In genomic region chr7:149620961-149621360, GRCh38 we compare ENCODE assay signal across 10 cellular contexts.
DNase-seq lines count a peak whose midpoint lies in the region; ATAC-seq and TF ChIP-seq lines count a peak whose summit lies in the region.
"Had no signal": no experiment of that assay in that cellular context is flagged by ENCODE, and none has a peak within 500 bp of the region (broad histone marks: within the 10 kb centered on the region; RNA-seq: fewer than 3 reads in every experiment).

No MANE protein-coding gene starts in this region.

- H3K27ac ChIP-seq in right atrium auricular region, result no peak overlapping the region

- peak; percentile 51 for ATAC-seq in GM18520 (IDR thresholded peaks at IDR 0.05; ENCODE audit: unreplicated experiment)
- peak; percentile 34 for ATAC-seq in GM21737 (IDR thresholded peaks at IDR 0.05; ENCODE audit: unreplicated experiment)
- ATAC-seq in HG02970 (IDR thresholded peaks at IDR 0.05; ENCODE audit: low FRiP score, unreplicated experiment), result no peak

- peaks cover 36% of the 10 kb centered on the region for H3K36me3 ChIP-seq in right atrium auricular region

- no peak overlapping the region for H3K4me3 ChIP-seq in right atrium auricular region

- no peaks in the 10 kb centered on the region for H3K27me3 ChIP-seq in right atrium auricular region

- H3K4me1 ChIP-seq in right atrium auricular region, result peaks cover 0 to 33% of the 10 kb centered on the region in 2 donors

- no peak for TF ChIP-seq CTCF in right atrium auricular region (IDR thresholded peaks at IDR 0.05)

- H3K9me3 ChIP-seq in right atrium auricular region, result no peaks in the 10 kb centered on the region

- peak; percentile 33 for DNase-seq in activated CD4-positive, CD25-positive, alpha-beta regulatory T cell treated with anti-CD3 and anti-CD28 coated beads, Interleukin-2, amount 50 U/mL, for 16 hours (ENCODE audit: low read depth, low spot score)
- DNase-seq in stimulated activated CD4-positive, alpha-beta T cell treated with anti-CD3 and anti-CD28 coated beads, Interleukin-2, amount 100 ng/mL, for 24 hours, result peak; percentile 64 to 79
- DNase-seq in AG08395 (ENCODE audit: low spot score), result no peak
- DNase-seq in OCI-M2 (lab: John Stamatoyannopoulos, UW; ENCODE audit: unreplicated experiment), result no peak
- DNase-seq in right atrium auricular region (ENCODE audit: low spot score), result no peak
- DNase-seq: foreskin melanocyte, GF-D8 had no signal

Comparison
In these comparisons a context has a peak if more than half of its experiments do, and no peak if none do; other contexts are left out.
1. DNase-seq: peak in activated CD4-positive, CD25-positive, alpha-beta regulatory T cell treated with anti-CD3 and anti-CD28 coated beads, Interleukin-2, amount 50 U/mL, for 16 hours (single experiment) and stimulated activated CD4-positive, alpha-beta T cell treated with anti-CD3 and anti-CD28 coated beads, Interleukin-2, amount 100 ng/mL, for 24 hours (2 of 2); none in AG08395 (single experiment), OCI-M2 (single experiment) and right atrium auricular region (single experiment).